ENCODE assay signal across 1 cellular context in genomic region chr12:110176745-110177144, GRCh38.
TF ChIP-seq lines count a peak whose summit lies in the region.

No MANE protein-coding gene starts in this region.

TF ChIP-seq in IMR-90, 13 proteins besides CTCF, POLR2A, EP300 and RAD21 (continued from another document):
- TF ChIP-seq MAZ (IDR thresholded peaks at IDR 0.05; ENCODE audit: borderline replicate concordance, low read depth, low read length) (no peak), MXI1 (IDR thresholded peaks at IDR 0.05; ENCODE audit: borderline replicate concordance, low read depth, low read length) (no peak), CEBPB (IDR thresholded peaks at IDR 0.05; ENCODE audit: low read depth, low read length) (no peak)
